In the genomic region with DNA sequence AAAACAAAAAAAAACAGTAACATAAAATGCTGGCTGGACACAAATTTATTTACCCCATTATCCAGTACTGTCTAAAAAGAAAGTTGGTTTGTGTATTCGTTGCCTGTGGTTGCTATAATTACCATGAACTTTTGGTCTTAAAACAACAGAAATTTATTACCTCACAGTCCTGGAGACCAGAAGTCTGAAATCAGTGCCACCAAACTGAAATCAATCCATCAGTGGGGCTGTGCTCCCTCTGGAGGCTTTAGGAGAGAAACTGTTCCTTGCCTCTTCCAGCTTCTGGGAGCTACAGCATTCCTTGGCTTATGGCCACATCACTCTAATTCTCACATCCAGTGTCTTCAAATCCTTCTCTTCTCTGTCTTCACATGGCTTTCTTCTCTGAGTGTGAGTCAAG, we compare ENCODE assay signal across 16 cellular contexts.
DNase-seq lines count a peak whose midpoint lies in the region; ATAC-seq and TF ChIP-seq lines count a peak whose summit lies in the region.
"Had no signal": no experiment of that assay in that cellular context is flagged by ENCODE, and none has a peak within 500 bp of the region (broad histone marks: within the 10 kb centered on the region; RNA-seq: fewer than 3 reads in every experiment).

No MANE protein-coding gene starts in this region.

- H3K4me1 ChIP-seq in liver (ENCODE audit: control insufficient read depth in 4 of 4, insufficient read depth in 4 of 4, low read length in 3 of 4) = peaks cover 4 to 30% (median 17%) of the 10 kb centered on the region in 4 donors

- peak; percentile 23 for DNase-seq in GM12865 (ENCODE audit: low read depth)
- DNase-seq in LNCaP clone FGC (ENCODE audit: low read depth) = no peak
- no peak for DNase-seq in choroid plexus epithelial cell (ENCODE audit: low read depth)
- DNase-seq in activated CD4-positive, alpha-beta T cell treated with anti-CD3 and anti-CD28 coated beads, Interleukin-2, amount 50 U/mL, for 48 hours = no peak
- DNase-seq in coronary artery (ENCODE audit: low spot score) = no peak
- DNase-seq: activated CD4-positive, alpha-beta T cell treated with anti-CD3 and anti-CD28 coated beads for 1 hour; activated naive CD4-positive, alpha-beta T cell treated with anti-CD3 and anti-CD28 coated beads for 36 hours; DND-41; midbrain; NCI-H1105; SHP77; stimulated activated CD4-positive, alpha-beta T cell treated with anti-CD3 and anti-CD28 coated beads, Interleukin-4, amount 100 ng/mL, for 4 hours had no signal

- no peaks in the 10 kb centered on the region for H3K27me3 ChIP-seq in liver (ENCODE audit: control insufficient read depth in 4 of 4, insufficient read depth in 4 of 4, low read length in 3 of 4)

- no peaks in the 10 kb centered on the region for H3K36me3 ChIP-seq in liver (ENCODE audit: control insufficient read depth in 4 of 4, insufficient read depth in 3 of 4, low read depth in 1 of 4, low read length in 3 of 4)

- peaks cover 2 to 6% (median 3%) of the 10 kb centered on the region in 4 donors for H3K9me3 ChIP-seq in liver (ENCODE audit: control insufficient read depth in 4 of 4, low read length in 3 of 4)

- no peak for ATAC-seq in HG03342 (IDR thresholded peaks at IDR 0.05; ENCODE audit: unreplicated experiment)
- ATAC-seq in HG02623 (IDR thresholded peaks at IDR 0.05; ENCODE audit: unreplicated experiment) = no peak

- 34% methylated on average over 1 of the region's 1 CpG for WGBS in liver

- TF ChIP-seq RAD21 in liver (IDR thresholded peaks at IDR 0.05) = peak; percentile 91 to 94

- H3K4me3 ChIP-seq in GM12865 (ENCODE audit: low read depth, low read length) (no peak overlapping the region), LNCaP clone FGC (ENCODE audit: low read depth, low read length) (no peak overlapping the region), choroid plexus epithelial cell (ENCODE audit: low read depth, low read length) (no peak overlapping the region), liver (ENCODE audit: low read depth in 1 of 3, low read length in 3 of 3) (no peak overlapping the region), coronary artery (no peak overlapping the region)

- no peak overlapping the region for H3K9ac ChIP-seq in liver (ENCODE audit: low read depth in 1 of 2, low read length in 2 of 2)

- H3K27ac ChIP-seq in liver (ENCODE audit: low read depth in 1 of 2, low read length in 2 of 2) (peak overlapping the region; percentile 6 to 51), coronary artery (no peak overlapping the region)
- H3K27ac ChIP-seq: C4-2B had no signal

- TF ChIP-seq CTCF in GM12865 (IDR thresholded peaks at IDR 0.05; ENCODE audit: insufficient read depth, low read depth, low read length, missing control alignments) (peak; percentile 8), LNCaP clone FGC (IDR thresholded peaks at IDR 0.05; ENCODE audit: control insufficient read depth, extremely low read depth, insufficient read depth) (peak; percentile 2; the same call in 1 of the 2 replicates), choroid plexus epithelial cell (conservative IDR thresholded peaks at IDR 0.05; ENCODE audit: low read depth, low read length) (peak; percentile 29), liver (IDR thresholded peaks at IDR 0.05; ENCODE audit: low read depth, low read length, missing input control) (peak; percentile 53), coronary artery (IDR thresholded peaks at IDR 0.05) (no peak)

TF ChIP-seq in liver, 16 proteins besides CTCF, POLR2A, EP300 and RAD21:
- no peak for TF ChIP-seq EGR1 (IDR thresholded peaks at IDR 0.05; ENCODE audit: low read depth in 2 of 2)
- peak; percentile 36 to 62 for TF ChIP-seq RXRA (IDR thresholded peaks at IDR 0.05)
- TF ChIP-seq FOXA2 (IDR thresholded peaks at IDR 0.05) = no peak
- TF ChIP-seq, protein P1, sequence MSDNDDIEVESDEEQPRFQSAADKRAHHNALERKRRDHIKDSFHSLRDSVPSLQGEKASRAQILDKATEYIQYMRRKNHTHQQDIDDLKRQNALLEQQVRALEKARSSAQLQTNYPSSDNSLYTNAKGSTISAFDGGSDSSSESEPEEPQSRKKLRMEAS (IDR thresholded peaks at IDR 0.05) = peak; percentile 6
- TF ChIP-seq, protein P2, sequence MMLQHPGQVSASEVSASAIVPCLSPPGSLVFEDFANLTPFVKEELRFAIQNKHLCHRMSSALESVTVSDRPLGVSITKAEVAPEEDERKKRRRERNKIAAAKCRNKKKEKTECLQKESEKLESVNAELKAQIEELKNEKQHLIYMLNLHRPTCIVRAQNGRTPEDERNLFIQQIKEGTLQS (IDR thresholded peaks at IDR 0.05) = no peak
- peak in 1 of 2 donors; percentile 13 for TF ChIP-seq JUND (IDR thresholded peaks at IDR 0.05)
- no peak for TF ChIP-seq NR2F2 (IDR thresholded peaks at IDR 0.05)
- TF ChIP-seq HNF4A (conservative IDR thresholded peaks at IDR 0.05) = peak; percentile 61 to 69
- TF ChIP-seq TAF1 (conservative IDR thresholded peaks at IDR 0.05) = no peak
- TF ChIP-seq YY1 (IDR thresholded peaks at IDR 0.05) = peak; percentile 50
- no peak for TF ChIP-seq GABPA (IDR thresholded peaks at IDR 0.05 in 1 of 2, conservative IDR thresholded peaks at IDR 0.05 in 1 of 2)
- TF ChIP-seq, protein P3, sequence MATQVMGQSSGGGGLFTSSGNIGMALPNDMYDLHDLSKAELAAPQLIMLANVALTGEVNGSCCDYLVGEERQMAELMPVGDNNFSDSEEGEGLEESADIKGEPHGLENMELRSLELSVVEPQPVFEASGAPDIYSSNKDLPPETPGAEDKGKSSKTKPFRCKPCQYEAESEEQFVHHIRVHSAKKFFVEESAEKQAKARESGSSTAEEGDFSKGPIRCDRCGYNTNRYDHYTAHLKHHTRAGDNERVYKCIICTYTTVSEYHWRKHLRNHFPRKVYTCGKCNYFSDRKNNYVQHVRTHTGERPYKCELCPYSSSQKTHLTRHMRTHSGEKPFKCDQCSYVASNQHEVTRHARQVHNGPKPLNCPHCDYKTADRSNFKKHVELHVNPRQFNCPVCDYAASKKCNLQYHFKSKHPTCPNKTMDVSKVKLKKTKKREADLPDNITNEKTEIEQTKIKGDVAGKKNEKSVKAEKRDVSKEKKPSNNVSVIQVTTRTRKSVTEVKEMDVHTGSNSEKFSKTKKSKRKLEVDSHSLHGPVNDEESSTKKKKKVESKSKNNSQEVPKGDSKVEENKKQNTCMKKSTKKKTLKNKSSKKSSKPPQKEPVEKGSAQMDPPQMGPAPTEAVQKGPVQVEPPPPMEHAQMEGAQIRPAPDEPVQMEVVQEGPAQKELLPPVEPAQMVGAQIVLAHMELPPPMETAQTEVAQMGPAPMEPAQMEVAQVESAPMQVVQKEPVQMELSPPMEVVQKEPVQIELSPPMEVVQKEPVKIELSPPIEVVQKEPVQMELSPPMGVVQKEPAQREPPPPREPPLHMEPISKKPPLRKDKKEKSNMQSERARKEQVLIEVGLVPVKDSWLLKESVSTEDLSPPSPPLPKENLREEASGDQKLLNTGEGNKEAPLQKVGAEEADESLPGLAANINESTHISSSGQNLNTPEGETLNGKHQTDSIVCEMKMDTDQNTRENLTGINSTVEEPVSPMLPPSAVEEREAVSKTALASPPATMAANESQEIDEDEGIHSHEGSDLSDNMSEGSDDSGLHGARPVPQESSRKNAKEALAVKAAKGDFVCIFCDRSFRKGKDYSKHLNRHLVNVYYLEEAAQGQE (IDR thresholded peaks at IDR 0.05) = no peak
- peak; percentile 23 for TF ChIP-seq FOXA1 (IDR thresholded peaks at IDR 0.05)
- TF ChIP-seq, protein P4, sequence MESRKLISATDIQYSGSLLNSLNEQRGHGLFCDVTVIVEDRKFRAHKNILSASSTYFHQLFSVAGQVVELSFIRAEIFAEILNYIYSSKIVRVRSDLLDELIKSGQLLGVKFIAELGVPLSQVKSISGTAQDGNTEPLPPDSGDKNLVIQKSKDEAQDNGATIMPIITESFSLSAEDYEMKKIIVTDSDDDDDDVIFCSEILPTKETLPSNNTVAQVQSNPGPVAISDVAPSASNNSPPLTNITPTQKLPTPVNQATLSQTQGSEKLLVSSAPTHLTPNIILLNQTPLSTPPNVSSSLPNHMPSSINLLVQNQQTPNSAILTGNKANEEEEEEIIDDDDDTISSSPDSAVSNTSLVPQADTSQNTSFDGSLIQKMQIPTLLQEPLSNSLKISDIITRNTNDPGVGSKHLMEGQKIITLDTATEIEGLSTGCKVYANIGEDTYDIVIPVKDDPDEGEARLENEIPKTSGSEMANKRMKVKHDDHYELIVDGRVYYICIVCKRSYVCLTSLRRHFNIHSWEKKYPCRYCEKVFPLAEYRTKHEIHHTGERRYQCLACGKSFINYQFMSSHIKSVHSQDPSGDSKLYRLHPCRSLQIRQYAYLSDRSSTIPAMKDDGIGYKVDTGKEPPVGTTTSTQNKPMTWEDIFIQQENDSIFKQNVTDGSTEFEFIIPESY (IDR thresholded peaks at IDR 0.05) = no peak
- TF ChIP-seq HNF4G (IDR thresholded peaks at IDR 0.05) = no peak
- peak; percentile 44 for TF ChIP-seq SP1 (IDR thresholded peaks at IDR 0.05)

Comparison
In these comparisons a context has a peak if more than half of its experiments do, and no peak if none do; other contexts are left out.
1. H3K27ac ChIP-seq: peak in liver (2 of 2); none in coronary artery (0 of 2).